In the genomic region with DNA sequence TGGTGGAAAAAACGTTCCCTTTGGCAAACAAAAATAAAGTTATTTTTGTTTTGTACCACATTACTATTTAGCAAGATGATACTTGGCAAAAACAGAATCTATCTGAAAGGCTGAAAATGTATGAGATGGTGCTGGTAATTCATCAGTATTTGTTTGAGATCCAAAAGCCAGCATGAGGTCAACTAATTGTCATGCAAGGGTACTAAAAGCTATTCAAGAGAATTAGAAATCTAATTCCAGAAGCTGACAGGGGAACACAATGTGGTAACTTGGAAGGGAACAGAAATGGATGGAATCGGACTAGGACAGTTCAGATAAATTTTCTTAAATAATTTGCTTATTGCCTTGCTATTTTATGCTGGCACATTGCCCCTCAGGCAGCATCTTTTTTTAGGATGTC, we compare ENCODE assay signal across 21 cellular contexts.
"Had no signal": no experiment of that assay in that cellular context is flagged by ENCODE, and none has a peak within 500 bp of the region (broad histone marks: within the 10 kb centered on the region; RNA-seq: fewer than 3 reads in every experiment).

No MANE protein-coding gene starts in this region.

- DNase-seq: activated CD4-positive, alpha-beta memory T cell treated with anti-CD3 and anti-CD28 coated beads, Interleukin-2, amount 10 ng/mL, durations not matched to agents 7 days and 5 days; activated CD4-positive, alpha-beta T cell treated with anti-CD3 and anti-CD28 coated beads for 1 hour; activated CD4-positive, alpha-beta T cell treated with anti-CD3 and anti-CD28 coated beads, Interleukin-2, amount 10 ng/mL, durations not matched to agents 7 days and 5 days; activated CD8-positive, alpha-beta memory T cell treated with anti-CD3 and anti-CD28 coated beads, Interleukin-2, amount 50 U/mL, for 48 hours; activated gamma-delta T cell treated with Interleukin-2 at 50 U/mL for 16 hours; activated naive CD4-positive, alpha-beta T cell treated with anti-CD3 and anti-CD28 coated beads, Interleukin-2, amount 50 U/mL, for 16 hours; activated T-cell treated with anti-CD3 and anti-CD28 coated beads, Interleukin-2, amount 50 U/mL, for 24 hours; amniotic stem cell; brain microvascular endothelial cell; foreskin melanocyte; midbrain; naive thymus-derived CD4-positive, alpha-beta T cell; right lobe of liver; stimulated activated CD4-positive, alpha-beta T cell treated with anti-CD3 and anti-CD28 coated beads, Interleukin-4, amount 100 ng/mL, for 1 hour; stimulated activated naive CD8-positive, alpha-beta T cell treated with anti-CD3 and anti-CD28 coated beads, Interleukin-15, Interleukin-2, amounts not matched to agents 100 U/mL and 50 U/mL, for 24 hours; SW 1271; T-helper 2 cell; trophoblast cell had no signal

- ATAC-seq: activated T-helper 17 cell treated with anti-CD3 and anti-CD28 coated beads, Interleukin-2, amount 50 U/mL, for 72 hours; naive thymus-derived CD4-positive, alpha-beta T cell; right lobe of liver; stimulated activated naive CD8-positive, alpha-beta T cell treated with anti-CD3 and anti-CD28 coated beads, Interleukin-15, Interleukin-2, amounts not matched to agents 100 U/mL and 50 U/mL, for 24 hours had no signal

- H3K4me3 ChIP-seq: esophagus muscularis mucosa, right lobe of liver, thoracic aorta had no signal

- H3K4me1 ChIP-seq: esophagus muscularis mucosa, right lobe of liver had no signal

- H3K27me3 ChIP-seq: brain microvascular endothelial cell, esophagus muscularis mucosa, right lobe of liver had no signal

- H3K36me3 ChIP-seq: brain microvascular endothelial cell, esophagus muscularis mucosa, thoracic aorta had no signal

- H3K9me3 ChIP-seq: esophagus muscularis mucosa, right lobe of liver, thoracic aorta had no signal

- H3K27ac ChIP-seq: brain microvascular endothelial cell, esophagus muscularis mucosa, right lobe of liver, thoracic aorta had no signal
